In genomic region chr6:30981942-30982772, GRCh38 we compare ENCODE assay signal across 1 cellular context.
TF ChIP-seq lines count a peak whose summit lies in the region.

No MANE protein-coding gene starts in this region.

TF ChIP-seq in HEK293, 187 proteins besides CTCF, POLR2A, EP300 and RAD21 (continued from another document):
- TF ChIP-seq ZNF624 (tag by site-specific recombination; IDR thresholded peaks at IDR 0.05) (no peak), GLIS1 (tag by site-specific recombination; IDR thresholded peaks at IDR 0.05) (no peak), ZNF16 (tag by site-specific recombination; IDR thresholded peaks at IDR 0.05; ENCODE audit: low read depth) (no peak), ZNF488 (tag by site-specific recombination; IDR thresholded peaks at IDR 0.05) (no peak), IKZF3 (tag by site-specific recombination; IDR thresholded peaks at IDR 0.05) (peak; percentile 13; the same call in 1 of the 2 replicates), ZNF596 (tag by site-specific recombination; IDR thresholded peaks at IDR 0.05) (no peak), MYNN (tag by site-specific recombination; IDR thresholded peaks at IDR 0.05; ENCODE audit: borderline replicate concordance) (no peak), PATZ1 (tag by site-specific recombination; IDR thresholded peaks at IDR 0.05) (no peak), YY2 (tag by site-specific recombination; IDR thresholded peaks at IDR 0.05) (no peak), ZNF449 (tag by site-specific recombination; IDR thresholded peaks at IDR 0.05) (no peak), ZNF350 (tag by site-specific recombination; IDR thresholded peaks at IDR 0.05) (no peak), ZNF362 (tag by site-specific recombination; IDR thresholded peaks at IDR 0.05) (no peak), ZNF600 (tag by site-specific recombination; IDR thresholded peaks at IDR 0.05) (peak; percentile 66), FEZF1 (tag by site-specific recombination; IDR thresholded peaks at IDR 0.05) (no peak), ZNF747 (tag by site-specific recombination; IDR thresholded peaks at IDR 0.05) (no peak), TRIM28 (IDR thresholded peaks at IDR 0.05; ENCODE audit: borderline replicate concordance, low read length) (peak; percentile 78), ZNF426 (tag by site-specific recombination; IDR thresholded peaks at IDR 0.05) (no peak), ZNF280C (tag by site-specific recombination; IDR thresholded peaks at IDR 0.05) (no peak), PRDM10 (tag by site-specific recombination; IDR thresholded peaks at IDR 0.05) (peak; percentile 71), ZEB2 (tag by site-specific recombination; IDR thresholded peaks at IDR 0.05) (no peak), ZBTB48 (tag by site-specific recombination; IDR thresholded peaks at IDR 0.05) (peak; percentile 21; the same call in 1 of the 2 replicates), ZNF366 (tag by site-specific recombination; conservative IDR thresholded peaks at IDR 0.05) (peak; percentile 22; the same call in 1 of the 2 replicates), ZNF76 (tag by site-specific recombination; IDR thresholded peaks at IDR 0.05; ENCODE audit: borderline replicate concordance, low read depth) (no peak), ZNF645 (tag by site-specific recombination; IDR thresholded peaks at IDR 0.05) (no peak), ZNF335 (tag by site-specific recombination; conservative IDR thresholded peaks at IDR 0.05) (0 out of 2 replicates have a peak, but pooled peaks have one; percentile 43), HOXD13 (CRISPR knock-in tag; IDR thresholded peaks at IDR 0.05; ENCODE audit: borderline replicate concordance) (no peak), ZBTB26 (tag by site-specific recombination; optimal IDR thresholded peaks at IDR 0.05) (no peak), ZBTB6 (tag by site-specific recombination; IDR thresholded peaks at IDR 0.05) (peak; percentile 32; the same call in 1 of the 2 replicates), SP3 (tag by site-specific recombination; IDR thresholded peaks at IDR 0.05) (peak; percentile 58), ZBTB17 (tag by site-specific recombination; IDR thresholded peaks at IDR 0.05) (peak; percentile 66), KLF1 (tag by site-specific recombination; IDR thresholded peaks at IDR 0.05) (no peak), ZNF302 (tag by site-specific recombination; IDR thresholded peaks at IDR 0.05; ENCODE audit: low read depth) (no peak), ZNF560 (tag by site-specific recombination; IDR thresholded peaks at IDR 0.05; ENCODE audit: borderline replicate concordance) (no peak), KLF17 (tag by site-specific recombination; IDR thresholded peaks at IDR 0.05) (no peak), ZNF843 (tag by site-specific recombination; IDR thresholded peaks at IDR 0.05) (no peak), ZNF664 (tag by site-specific recombination; IDR thresholded peaks at IDR 0.05) (no peak), ZFHX2 (tag by site-specific recombination; conservative IDR thresholded peaks at IDR 0.05) (peak; percentile 59), ZBTB49 (tag by site-specific recombination; IDR thresholded peaks at IDR 0.05; ENCODE audit: low read depth) (no peak), ZNF140 (tag by site-specific recombination; IDR thresholded peaks at IDR 0.05) (no peak), ZNF654 (tag by site-specific recombination; IDR thresholded peaks at IDR 0.05; ENCODE audit: low read depth) (no peak)
